Comparison of ENCODE assay signal across 16 cellular contexts in the genomic region with DNA sequence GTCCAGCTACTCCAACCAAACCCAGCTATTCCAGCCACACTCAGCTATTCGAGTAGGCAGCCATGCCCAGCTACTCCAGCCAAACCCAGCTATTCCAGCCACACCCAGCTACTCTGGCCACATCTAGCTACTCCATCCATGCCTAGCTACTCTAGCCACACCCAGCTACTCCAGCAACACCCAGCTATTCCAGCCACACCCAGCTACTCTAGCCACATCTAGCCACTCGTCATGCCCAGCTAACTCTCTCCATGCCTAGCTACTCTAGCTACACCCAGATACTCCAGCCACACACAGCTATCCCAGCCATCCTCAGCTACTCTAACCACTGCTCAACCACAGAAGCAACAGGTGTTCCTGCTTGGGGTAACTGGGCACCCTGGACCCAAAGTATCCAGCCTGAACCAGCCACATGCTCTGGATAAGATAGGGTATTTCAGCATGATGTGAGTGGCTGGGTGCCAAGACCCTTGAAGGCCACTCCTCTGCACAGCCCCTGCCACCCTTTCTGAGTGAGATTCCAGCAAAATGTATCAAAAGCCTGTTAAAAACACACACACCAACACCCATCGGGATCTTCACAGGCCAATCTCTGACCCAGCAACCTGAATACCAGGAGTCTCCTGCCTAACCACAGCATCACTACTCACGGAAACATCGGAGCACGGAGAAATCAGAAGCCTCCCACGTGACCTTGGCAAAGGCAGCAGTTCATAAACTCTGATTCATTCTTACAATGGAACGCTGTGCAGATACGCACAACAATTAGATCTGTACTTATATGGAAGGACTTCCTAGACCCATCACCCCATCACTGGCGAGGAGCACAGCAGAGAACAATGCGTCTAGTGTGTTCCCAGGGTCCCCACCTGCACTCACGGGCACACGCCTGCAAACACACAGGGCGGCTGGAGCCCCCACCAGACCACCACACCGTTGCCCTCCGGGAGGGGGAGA. TPM values are rescaled to one million over a fixed set of nuclear protein-coding genes. Genes with fewer than 3 reads are reported as not detected.
DNase-seq lines count a peak whose midpoint lies in the region; ATAC-seq, FAIRE-seq and TF ChIP-seq lines count a peak whose summit lies in the region.
"Had no signal": no experiment of that assay in that cellular context is flagged by ENCODE, and none has a peak within 500 bp of the region (broad histone marks: within the 10 kb centered on the region; RNA-seq: fewer than 3 reads in every experiment).

No MANE protein-coding gene starts in this region.

- peak; percentile 42 for FAIRE-seq in urothelium cell line (lab: Jason Lieb, UNC)

- H3K27ac Mint-ChIP-seq in neural crest cell (ENCODE audit: unreplicated experiment) = peak overlapping the region; percentile 88

- peaks cover 15% of the 10 kb centered on the region for H3K36me3 Mint-ChIP-seq in neural crest cell (ENCODE audit: low read depth)

- H3K27me3 Mint-ChIP-seq in neural crest cell (ENCODE audit: low read depth) = no peaks in the 10 kb centered on the region

- ATAC-seq in Right ventricle myocardium inferior = peak; percentile 52
- no peak for ATAC-seq in GM21526 (IDR thresholded peaks at IDR 0.05; ENCODE audit: low FRiP score, unreplicated experiment)
- no peak for ATAC-seq in GM21367 (IDR thresholded peaks at IDR 0.05; ENCODE audit: unreplicated experiment)

- H3K4me1 Mint-ChIP-seq in neural crest cell = peaks cover 12% of the 10 kb centered on the region

- H3K9me3 Mint-ChIP-seq in neural crest cell = no peaks in the 10 kb centered on the region

- DNase-seq in Right ventricle myocardium inferior (ENCODE audit: missing footprints) (no peak), cardiac septum (ENCODE audit: low spot score) (no peak), foreskin melanocyte (peak; percentile 29), neural crest cell (ENCODE audit: low read depth, low spot score) (no peak), urothelium cell line (ENCODE audit: low spot score) (peak; percentile 75), NCI-H2081 treated with DMSO at 0.1 percent for 48 hours (lab: John Stamatoyannopoulos, UW) (no peak)
- DNase-seq: activated naive CD4-positive, alpha-beta T cell treated with Interleukin-2 at 50 U/mL for 16 hours; central memory CD4-positive, alpha-beta T cell; mesendoderm; NCI-H1930; NCI-H748 treated with DMSO at 0.1 percent for 48 hours; occipital lobe; Peyer's patch; T-helper 1 cell had no signal

- intact Hi-C loops in Right ventricle myocardium inferior (cut with DNase I) = no loop called here
- intact Hi-C loops in cardiac septum (cut with DNase I) = no loop called here

- no peak for TF ChIP-seq CTCF in neural crest cell (conservative IDR thresholded peaks at IDR 0.05)

- no peak overlapping the region for H3K4me3 Mint-ChIP-seq in neural crest cell

RNA-seq across cellular contexts. Expression of a gene that starts 51.8 kb away (rescaled TPM):
- 17.7 TPM for total RNA-seq in Right ventricle myocardium inferior
- total RNA-seq in cardiac septum = 22.1 TPM
- total RNA-seq in neural crest cell = 54.2 and 55.3 TPM in 2 replicates

RNA-seq across cellular contexts. Expression of a gene that starts 52.3 kb away (rescaled TPM):
- total RNA-seq in Right ventricle myocardium inferior (16.7 TPM), cardiac septum (13.5 TPM), neural crest cell (8.1 and 9.5 TPM in 2 replicates)

Comparison
In these comparisons a context has a peak if more than half of its experiments do, and no peak if none do; other contexts are left out.
1. DNase-seq: peak in foreskin melanocyte (single experiment) and urothelium cell line (single experiment); none in Right ventricle myocardium inferior (single experiment), cardiac septum (single experiment), neural crest cell (single experiment) and NCI-H2081 treated with DMSO at 0.1 percent for 48 hours (single experiment).